In the genomic region with DNA sequence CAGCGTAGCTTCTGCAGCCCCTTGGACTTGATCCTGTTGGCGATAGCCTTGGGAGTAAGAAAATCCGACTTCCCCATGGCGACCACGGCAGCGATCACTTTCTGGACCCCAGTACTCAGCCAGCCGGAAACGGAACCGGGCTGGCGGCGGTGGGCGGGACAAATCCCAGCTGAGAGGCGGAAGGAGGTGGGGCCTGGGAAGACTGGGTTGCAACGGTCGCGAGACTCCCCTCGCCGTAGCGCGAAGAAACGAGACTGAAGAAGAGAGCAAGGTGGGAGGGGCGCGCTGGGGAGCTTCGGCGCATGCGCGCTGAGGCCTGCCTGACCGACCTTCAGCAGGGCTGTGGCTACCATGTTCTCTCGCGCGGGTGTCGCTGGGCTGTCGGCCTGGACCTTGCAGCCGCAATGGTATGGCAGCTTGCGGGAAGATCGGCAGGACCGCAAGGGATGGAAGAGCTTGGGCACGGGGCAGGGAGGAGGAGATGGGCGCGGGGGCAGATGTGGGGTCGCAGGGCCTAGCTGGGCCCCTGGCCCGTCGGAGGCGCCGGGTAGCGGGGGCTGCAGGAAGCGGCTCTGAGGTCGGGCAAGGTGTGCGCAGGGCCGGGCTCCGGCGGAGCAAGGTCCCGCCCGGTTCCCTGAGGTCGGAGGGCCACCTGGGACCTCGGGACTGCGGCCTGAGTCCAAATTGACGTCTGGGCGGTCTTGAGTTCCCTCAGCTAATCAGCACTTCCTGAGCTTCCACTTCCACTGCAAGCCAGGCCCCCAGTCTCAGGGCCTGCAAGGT, we compare ENCODE assay signal across 8 cellular contexts. TPM values are rescaled to one million over a fixed set of nuclear protein-coding genes. Genes with fewer than 3 reads are reported as not detected.
DNase-seq lines count a peak whose midpoint lies in the region; ATAC-seq, FAIRE-seq and TF ChIP-seq lines count a peak whose summit lies in the region.

A gene (plus strand): TSS at position 321 of the 783 bp plus-strand sequence. CDS start 31 bp downstream, at position 352.
A gene with protein sequence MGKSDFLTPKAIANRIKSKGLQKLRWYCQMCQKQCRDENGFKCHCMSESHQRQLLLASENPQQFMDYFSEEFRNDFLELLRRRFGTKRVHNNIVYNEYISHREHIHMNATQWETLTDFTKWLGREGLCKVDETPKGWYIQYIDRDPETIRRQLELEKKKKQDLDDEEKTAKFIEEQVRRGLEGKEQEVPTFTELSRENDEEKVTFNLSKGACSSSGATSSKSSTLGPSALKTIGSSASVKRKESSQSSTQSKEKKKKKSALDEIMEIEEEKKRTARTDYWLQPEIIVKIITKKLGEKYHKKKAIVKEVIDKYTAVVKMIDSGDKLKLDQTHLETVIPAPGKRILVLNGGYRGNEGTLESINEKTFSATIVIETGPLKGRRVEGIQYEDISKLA (minus strand): TSS at position 137 of the 783 bp plus-strand sequence. CDS start 60 bp downstream, at position 77.

- POLR2A ChIA-PET in AG04449 (lab: Yijun Ruan, JAX), result interaction anchor here (0.5 to 2.7 kb wide), 7 partner anchors 9 to 675 kb away, joined by 3 to 19 read pairs (median 6); a partner anchor contains a TSS

- H3K36me3 ChIP-seq in bronchial epithelial cell (ENCODE audit: control insufficient read depth, insufficient read depth, low read length), result peaks cover 2% of the 10 kb centered on the region

- no peak for FAIRE-seq in bronchial epithelial cell (lab: Jason Lieb, UNC)

- H3K27me3 ChIP-seq in bronchial epithelial cell (ENCODE audit: control insufficient read depth, insufficient read depth, low read length), result no peaks in the 10 kb centered on the region

- H3K27ac ChIP-seq in VCaP, result peak within 1 kb of the TSS; percentile 89

- CTCF ChIA-PET in AG04449 (lab: Yijun Ruan, JAX), result interaction anchor here (1.6 to 1.9 kb wide), 2 partner anchors 31 to 1420 kb away, joined by 5 to 7 read pairs; a partner anchor contains a TSS

- TF ChIP-seq CTCF in AG04449 (IDR thresholded peaks at IDR 0.05; ENCODE audit: insufficient read depth, low read length, missing control alignments) (no peak), VCaP (conservative IDR thresholded peaks at IDR 0.05) (no peak), bronchial epithelial cell (IDR thresholded peaks at IDR 0.05; ENCODE audit: insufficient read depth, low read length, severe bottlenecking) (no peak)

- DNase-seq in AG04449 (ENCODE audit: low read depth, low spot score) (peak; percentile 65), NCI-H2196 (lab: John Stamatoyannopoulos, UW; ENCODE audit: unreplicated experiment) (peak; percentile 79), bronchial epithelial cell (ENCODE audit: low read depth) (peak; percentile 86), iPS-NIHi7 (ENCODE audit: extremely low spot score) (peak; percentile 99), smooth muscle cell of the brain vasculature (ENCODE audit: low read depth, low spot score) (peak; percentile 93)

- H3K4me3 ChIP-seq in AG04449 (ENCODE audit: low read depth, low read length) (peak within 1 kb of the TSS; percentile 98), bronchial epithelial cell (ENCODE audit: low read depth, low read length) (peak within 1 kb of the TSS; percentile 68)

- peak; percentile 91 for ATAC-seq in GM18870 (IDR thresholded peaks at IDR 0.05; ENCODE audit: unreplicated experiment)
- peak; percentile 97 for ATAC-seq in HG03108 (IDR thresholded peaks at IDR 0.05; ENCODE audit: unreplicated experiment)

RNA-seq across cellular contexts. Expression of the first gene that starts in this region (rescaled TPM):
- total RNA-seq in bronchial epithelial cell, result 153 and 165 TPM in 2 replicates

RNA-seq across cellular contexts. Expression of the second gene that starts in this region (rescaled TPM):
- total RNA-seq in bronchial epithelial cell, result 2.9 and 4.6 TPM in 2 replicates

Comparison
In these comparisons a context has a peak if more than half of its experiments do, and no peak if none do; other contexts are left out.
1. Peak in every context shown above with its lines: DNase-seq, ATAC-seq, H3K4me3 ChIP-seq and H3K27ac ChIP-seq.